ENCODE assay signal across 1 cellular context in genomic region chr5:119032653-119033052, GRCh38.
TF ChIP-seq lines count a peak whose summit lies in the region.

No MANE protein-coding gene starts in this region.

TF ChIP-seq in GM12878, 131 proteins besides CTCF, POLR2A, EP300 and RAD21:
- peak in 1 of 2 experiments; percentile 79; a peak in 1 of 4 replicates for TF ChIP-seq ETV6 (conservative IDR thresholded peaks at IDR 0.05 in 1 of 2, IDR thresholded peaks at IDR 0.05 in 1 of 2; ENCODE audit: borderline replicate concordance in 1 of 2, low read depth in 1 of 2)
- no peak for TF ChIP-seq NFXL1 (IDR thresholded peaks at IDR 0.05; ENCODE audit: borderline replicate concordance)
- TF ChIP-seq NR2C1 (IDR thresholded peaks at IDR 0.05): no peak
- TF ChIP-seq EED (IDR thresholded peaks at IDR 0.05; ENCODE audit: low read depth): 0 out of 2 replicates have a peak, but pooled peaks have one; percentile 49
- TF ChIP-seq E2F4 (IDR thresholded peaks at IDR 0.05; ENCODE audit: low read depth, low read length): no peak
- TF ChIP-seq WRNIP1 (IDR thresholded peaks at IDR 0.05; ENCODE audit: borderline replicate concordance, low read depth, low read length): no peak
- TF ChIP-seq YY1 (IDR thresholded peaks at IDR 0.05; ENCODE audit: low read depth, low read length): no peak
- TF ChIP-seq IRF5 (IDR thresholded peaks at IDR 0.05; ENCODE audit: borderline replicate concordance): no peak
- TF ChIP-seq KAT2A (conservative IDR thresholded peaks at IDR 0.05; ENCODE audit: control insufficient read depth, low read depth, low read length): no peak
- TF ChIP-seq BHLHE40 (IDR thresholded peaks at IDR 0.05; ENCODE audit: borderline replicate concordance in 1 of 2, low read depth in 2 of 2, low read length in 1 of 2): peak; percentile 71 to 73; a peak in 3 of 4 replicates
- TF ChIP-seq ZNF384 (IDR thresholded peaks at IDR 0.05; ENCODE audit: borderline replicate concordance, low read depth, low read length): no peak
- TF ChIP-seq SUZ12 (IDR thresholded peaks at IDR 0.05; ENCODE audit: unreplicated experiment): no peak
- no peak for TF ChIP-seq IKZF1 (conservative IDR thresholded peaks at IDR 0.05)
- peak in 1 of 2 experiments; percentile 13; a peak in 1 of 4 replicates for TF ChIP-seq IKZF2 (IDR thresholded peaks at IDR 0.05)
- no peak for TF ChIP-seq ATF2 (IDR thresholded peaks at IDR 0.05; ENCODE audit: low read length)
- TF ChIP-seq HDGF (IDR thresholded peaks at IDR 0.05): peak; percentile 19; the same call in 1 of the 2 replicates
- no peak for TF ChIP-seq KLF5 (IDR thresholded peaks at IDR 0.05; ENCODE audit: partially characterized antibody)
